In the genomic region with DNA sequence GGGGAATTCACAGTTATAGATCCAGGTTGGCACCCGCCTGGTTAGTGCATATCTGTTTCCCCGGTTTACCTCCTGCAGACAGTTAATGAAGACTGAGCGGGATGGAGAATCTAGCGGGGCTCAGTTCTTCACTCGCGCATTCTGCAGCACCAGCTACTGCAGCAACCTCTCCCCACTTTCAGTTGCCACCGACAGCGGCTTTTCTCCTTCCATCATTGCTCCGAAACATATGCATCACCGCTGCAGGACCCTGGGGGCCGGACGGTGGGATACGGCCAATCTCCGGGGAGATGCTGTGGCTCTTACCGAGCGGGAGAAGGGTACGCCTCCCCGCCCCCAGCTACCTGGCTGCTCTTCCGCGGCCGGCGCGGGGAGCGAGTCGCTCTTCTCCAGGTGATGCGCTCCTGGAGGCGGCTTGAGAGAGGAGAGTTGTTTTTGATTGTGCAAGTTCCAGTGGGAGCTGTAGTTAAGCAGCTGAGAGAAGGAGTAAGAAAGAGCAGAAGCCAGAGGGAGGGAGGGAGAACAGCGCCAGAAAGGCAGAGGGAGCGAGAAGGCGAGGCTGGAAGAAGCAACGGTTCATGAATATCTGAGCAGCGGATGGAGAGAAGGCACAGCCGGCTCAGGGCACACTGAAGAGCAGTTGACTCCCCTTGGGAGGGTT, we compare ENCODE assay signal across 8 cellular contexts. TPM values are rescaled to one million over a fixed set of nuclear protein-coding genes. Genes with fewer than 3 reads are reported as not detected.
A peak's percentile ranks its signal among the peaks of the same experiment; 100 is the strongest.
DNase-seq lines count a peak whose midpoint lies in the region; ATAC-seq and TF ChIP-seq lines count a peak whose summit lies in the region.

Gene SGK1 (minus strand): TSS at position 642 of the 661 bp plus-strand sequence. CDS start 652 bp downstream, outside the sequence.

- no peak for TF ChIP-seq POLR2A in right lobe of liver (IDR thresholded peaks at IDR 0.05)

- H3K9me3 Mint-ChIP-seq in activated CD4-positive, alpha-beta memory T cell treated with anti-CD3 and anti-CD28 coated beads, Interleukin-2, amount 10 ng/mL, durations not matched to agents 7 days and 5 days = peaks cover 7% of the 10 kb centered on the region
- no peaks in the 10 kb centered on the region for H3K9me3 Mint-ChIP-seq in effector memory CD8-positive, alpha-beta T cell

- H3K4me3 ChIP-seq in right lobe of liver (peak within 1 kb of the TSS; percentile 36 to 46 (median 39)), WERI-Rb-1 (ENCODE audit: low read depth, low read length) (no peak within 1 kb of the TSS)

- H3K9me3 ChIP-seq in right lobe of liver = no peaks in the 10 kb centered on the region
- H3K9me3 ChIP-seq in WERI-Rb-1 (ENCODE audit: severe bottlenecking) = no peaks in the 10 kb centered on the region

- 3% methylated on average over 23 of the region's 33 CpGs for WGBS in right lobe of liver (ENCODE audit: insufficient coverage, low coverage, low lambda C conversion rate, missing lambda C conversion rate)

- peak within 1 kb of the TSS; percentile 81 for H3K4me3 Mint-ChIP-seq in activated CD4-positive, alpha-beta memory T cell treated with anti-CD3 and anti-CD28 coated beads, Interleukin-2, amount 10 ng/mL, durations not matched to agents 7 days and 5 days
- peak within 1 kb of the TSS; percentile 83 to 91 for H3K4me3 Mint-ChIP-seq in effector memory CD8-positive, alpha-beta T cell

- ATAC-seq in effector memory CD8-positive, alpha-beta T cell (replicated peaks) = peak; percentile 64
- ATAC-seq in right lobe of liver (peak; percentile 56 to 67 (median 66)), GM21526 (IDR thresholded peaks at IDR 0.05; ENCODE audit: low FRiP score, unreplicated experiment) (no peak)

- no peaks in the 10 kb centered on the region for H3K36me3 ChIP-seq in right lobe of liver
- H3K36me3 ChIP-seq in WERI-Rb-1 = no peaks in the 10 kb centered on the region

- peak; percentile 10 for DNase-seq in CD1c-positive myeloid dendritic cell (ENCODE audit: extremely low spot score)
- peak; percentile 19 for DNase-seq in HPDE6-E6E7 (ENCODE audit: extremely low spot score)
- peak; percentile 18 for DNase-seq in activated CD4-positive, alpha-beta memory T cell treated with anti-CD3 and anti-CD28 coated beads, Interleukin-2, amount 10 ng/mL, durations not matched to agents 7 days and 5 days
- peak in 1 of 3 experiments; percentile 5 for DNase-seq in effector memory CD8-positive, alpha-beta T cell
- peak in 1 of 3 donors; percentile 27 for DNase-seq in right lobe of liver
- peak in 2 of 3 experiments; percentile 2 for DNase-seq in stimulated activated CD4-positive, alpha-beta T cell treated with anti-CD3 and anti-CD28 coated beads, TNF-alpha, amount 100 ng/mL, for 24 hours (ENCODE audit: low read depth in 3 of 3)
- DNase-seq in WERI-Rb-1 = no peak

- intact Hi-C loops in right lobe of liver (cut with DNase I) = no loop called here

- H3K4me1 Mint-ChIP-seq in activated CD4-positive, alpha-beta memory T cell treated with anti-CD3 and anti-CD28 coated beads, Interleukin-2, amount 10 ng/mL, durations not matched to agents 7 days and 5 days = peaks cover 18% of the 10 kb centered on the region
- H3K4me1 Mint-ChIP-seq in effector memory CD8-positive, alpha-beta T cell (ENCODE audit: low read depth in 2 of 2) = peaks cover 8 to 12% of the 10 kb centered on the region in 2 donors

- H3K27ac ChIP-seq in right lobe of liver (no peak within 1 kb of the TSS), WERI-Rb-1 (no peak within 1 kb of the TSS)

- CTCF ChIA-PET in activated CD4-positive, alpha-beta memory T cell treated with anti-CD3 and anti-CD28 coated beads, Interleukin-2, amount 10 ng/mL, durations not matched to agents 7 days and 5 days (lab: Charles Lee) = interaction anchor here (0.8 to 1.7 kb wide), 4 partner anchors 11 to 137 kb away, joined by 3 to 9 read pairs (median 3); no protein-coding TSS in a partner anchor

- POLR2A ChIA-PET in activated CD4-positive, alpha-beta memory T cell treated with anti-CD3 and anti-CD28 coated beads, Interleukin-2, amount 10 ng/mL, durations not matched to agents 7 days and 5 days (lab: Charles Lee) = interaction anchor here (1.1 to 1.7 kb wide), 3 partner anchors 14 to 140 kb away, joined by 3 to 5 read pairs (median 3); no protein-coding TSS in a partner anchor

- H3K4me1 ChIP-seq in right lobe of liver = peaks cover 0 to 9% (median 2%) of the 10 kb centered on the region in 4 donors

- H3K36me3 Mint-ChIP-seq in activated CD4-positive, alpha-beta memory T cell treated with anti-CD3 and anti-CD28 coated beads, Interleukin-2, amount 10 ng/mL, durations not matched to agents 7 days and 5 days (ENCODE audit: low read depth) = peaks cover 5% of the 10 kb centered on the region
- H3K36me3 Mint-ChIP-seq in effector memory CD8-positive, alpha-beta T cell (ENCODE audit: insufficient read depth) = no peaks in the 10 kb centered on the region

- H3K27me3 ChIP-seq in right lobe of liver = no peaks in the 10 kb centered on the region
- H3K27me3 ChIP-seq in WERI-Rb-1 (ENCODE audit: insufficient read depth, low read depth, severe bottlenecking) = no peaks in the 10 kb centered on the region

- no peak within 1 kb of the TSS for H3K27ac Mint-ChIP-seq in activated CD4-positive, alpha-beta memory T cell treated with anti-CD3 and anti-CD28 coated beads, Interleukin-2, amount 10 ng/mL, durations not matched to agents 7 days and 5 days
- H3K27ac Mint-ChIP-seq in effector memory CD8-positive, alpha-beta T cell = no peak within 1 kb of the TSS

- no peak for TF ChIP-seq CTCF in right lobe of liver (IDR thresholded peaks at IDR 0.05)
- TF ChIP-seq CTCF in WERI-Rb-1 (IDR thresholded peaks at IDR 0.05; ENCODE audit: low read depth, low read length) = no peak

- H3K27me3 Mint-ChIP-seq in activated CD4-positive, alpha-beta memory T cell treated with anti-CD3 and anti-CD28 coated beads, Interleukin-2, amount 10 ng/mL, durations not matched to agents 7 days and 5 days = peaks cover 41% of the 10 kb centered on the region
- peaks cover 39 to 47% of the 10 kb centered on the region in 2 donors for H3K27me3 Mint-ChIP-seq in effector memory CD8-positive, alpha-beta T cell

RNA-seq across cellular contexts. Expression of gene SGK1, which starts in this region (rescaled TPM):
- 10 to 100 TPM; 27.9 to 35.1 TPM for total RNA-seq in activated CD4-positive, alpha-beta memory T cell treated with anti-CD3 and anti-CD28 coated beads, Interleukin-2, amount 10 ng/mL, durations not matched to agents 7 days and 5 days
- 100 to 1,000 TPM in 1 of 6 experiments, 10 to 100 TPM in 5; 15.9 to 149 (median 43.0) TPM for total RNA-seq in right lobe of liver
